Comparison of ENCODE assay signal across 17 cellular contexts in the genomic region with DNA sequence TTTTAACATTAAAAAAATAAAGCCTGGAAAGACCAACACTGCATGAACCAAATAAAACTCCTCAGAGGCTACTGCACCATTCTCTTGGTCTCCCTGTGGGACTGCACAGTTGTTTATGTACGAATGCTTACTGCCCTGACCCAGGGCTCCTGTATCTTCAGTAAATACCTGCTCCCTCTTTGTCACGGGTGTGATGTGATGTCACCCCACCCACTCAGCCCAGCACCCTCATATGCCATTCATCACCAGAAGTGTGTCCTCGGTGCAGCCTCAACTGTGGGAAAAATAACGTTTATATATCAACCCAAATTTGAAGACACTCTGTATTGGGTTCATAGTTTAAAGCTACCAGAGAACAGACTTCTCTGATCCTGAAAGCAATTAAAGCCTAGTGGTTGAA. TPM values are rescaled to one million over a fixed set of nuclear protein-coding genes. Genes with fewer than 3 reads are reported as not detected.
DNase-seq lines count a peak whose midpoint lies in the region; ATAC-seq and TF ChIP-seq lines count a peak whose summit lies in the region.
"Had no signal": no experiment of that assay in that cellular context is flagged by ENCODE, and none has a peak within 500 bp of the region (broad histone marks: within the 10 kb centered on the region; RNA-seq: fewer than 3 reads in every experiment).

No MANE protein-coding gene starts in this region.

- DNase-seq in MCF 10A (ENCODE audit: unreplicated experiment) (no peak), breast epithelium (ENCODE audit: low spot score in 2 of 2) (no peak), T-helper 17 cell (no peak), foreskin keratinocyte (no peak), aorta (no peak), posterior vena cava (ENCODE audit: low spot score) (no peak)
- DNase-seq in stimulated activated naive CD4-positive, alpha-beta T cell (lab: John Stamatoyannopoulos, UW), result no peak
- DNase-seq: C1 segment of cervical spinal cord; CD4-positive, alpha-beta T cell; COR-L47; DMS153; DMS79 treated with DMSO at 0.1 percent for 48 hours; EL; HCEC 1CT had no signal

- POLR2A ChIA-PET in MCF 10A (lab: Yijun Ruan, JAX), result interaction anchor here (0.7 to 9.5 kb wide), 17 partner anchors 8 to 1092 kb away, joined by 3 to 315 read pairs (median 8); a partner anchor contains a TSS

- peaks cover 6 to 12% of the 10 kb centered on the region in 2 donors for H3K9me3 ChIP-seq in breast epithelium
- no peaks in the 10 kb centered on the region for H3K9me3 ChIP-seq in T-helper 17 cell (ENCODE audit: control insufficient read depth, low read length, poor library complexity, severe bottlenecking)
- peaks cover 2% of the 10 kb centered on the region for H3K9me3 ChIP-seq in aorta (ENCODE audit: control insufficient read depth, low read length)

- CTCF ChIA-PET in MCF 10A (lab: Yijun Ruan, JAX), result interaction anchor here (0.6 to 8.4 kb wide), 8 partner anchors 9 to 183 kb away, joined by 3 to 106 read pairs (median 4); no protein-coding TSS in a partner anchor

- H3K27me3 Mint-ChIP-seq in MCF 10A (ENCODE audit: insufficient read depth, unreplicated experiment), result no peaks in the 10 kb centered on the region
- H3K27me3 Mint-ChIP-seq in T-helper 17 cell, result no peaks in the 10 kb centered on the region
- H3K27me3 Mint-ChIP-seq: CD4-positive, alpha-beta T cell had no signal

- H3K27ac Mint-ChIP-seq in MCF 10A (ENCODE audit: low read depth, unreplicated experiment) (peak overlapping the region; percentile 97), T-helper 17 cell (peak overlapping the region; percentile 60)
- H3K27ac Mint-ChIP-seq: B cell; CD4-positive, alpha-beta T cell had no signal

- no peaks in the 10 kb centered on the region for H3K36me3 ChIP-seq in breast epithelium
- peaks cover 2% of the 10 kb centered on the region in 2 donors for H3K36me3 ChIP-seq in aorta (ENCODE audit: control insufficient read depth in 1 of 2, insufficient read depth in 2 of 2, low read length in 1 of 2)

- WGBS in aorta, 2 donors, result 66 to 73% methylated on average over 4 of the region's 4 CpGs

- H3K9me3 Mint-ChIP-seq in MCF 10A (ENCODE audit: unreplicated experiment), result peaks cover 7% of the 10 kb centered on the region

- H3K4me1 ChIP-seq in breast epithelium (peaks cover 0 to 5% of the 10 kb centered on the region in 2 donors), foreskin keratinocyte (peaks cover 46% of the 10 kb centered on the region), aorta (ENCODE audit: control insufficient read depth in 1 of 2, insufficient read depth in 2 of 2, low read length in 2 of 2) (no peaks in the 10 kb centered on the region)

- ATAC-seq in T-helper 17 cell (no peak), foreskin keratinocyte (no peak), aorta (ENCODE audit: low FRiP score) (peak; percentile 7), GM18519 (IDR thresholded peaks at IDR 0.05; ENCODE audit: low FRiP score, unreplicated experiment) (no peak)
- ATAC-seq: HepG2 had no signal

- no TSS peak for BruUV-seq in MCF 10A (replicated peaks; lab: Mats Ljungman, UMichigan)

- H3K27me3 ChIP-seq in breast epithelium, result no peaks in the 10 kb centered on the region
- no peaks in the 10 kb centered on the region for H3K27me3 ChIP-seq in foreskin keratinocyte
- H3K27me3 ChIP-seq in aorta (ENCODE audit: control insufficient read depth in 1 of 2, insufficient read depth in 2 of 2, low read length in 1 of 2), result no peaks in the 10 kb centered on the region

- no peak overlapping the region for H3K27ac ChIP-seq in breast epithelium
- peak overlapping the region; percentile 99 for H3K27ac ChIP-seq in foreskin keratinocyte
- no peak overlapping the region for H3K27ac ChIP-seq in aorta (ENCODE audit: low read depth in 1 of 2, low read length in 2 of 2)

- H3K4me1 Mint-ChIP-seq in MCF 10A (ENCODE audit: insufficient read depth, unreplicated experiment) (peaks cover 29% of the 10 kb centered on the region), T-helper 17 cell (peaks cover 4% of the 10 kb centered on the region)

- intact Hi-C loops in MCF 10A (cut with micrococcal nuclease), result no loop called here
- intact Hi-C loops in breast epithelium (cut with DNase I; ENCODE audit: low total_unique reads), result no loop called here
- intact Hi-C loops in aorta (cut with DNase I), result no loop called here
- intact Hi-C loops in posterior vena cava (cut with DNase I), result no loop called here

- no peaks in the 10 kb centered on the region for H3K36me3 Mint-ChIP-seq in MCF 10A (ENCODE audit: insufficient read depth, unreplicated experiment)
- H3K36me3 Mint-ChIP-seq in T-helper 17 cell (ENCODE audit: low read depth), result peaks cover 2% of the 10 kb centered on the region

- TF ChIP-seq POLR2A in breast epithelium (IDR thresholded peaks at IDR 0.05), result no peak

- TF ChIP-seq CTCF in MCF 10A (IDR thresholded peaks at IDR 0.05; ENCODE audit: unreplicated experiment) (no peak), breast epithelium (IDR thresholded peaks at IDR 0.05) (no peak), foreskin keratinocyte (conservative IDR thresholded peaks at IDR 0.05) (no peak)

- H3K4me3 ChIP-seq in breast epithelium (no peak overlapping the region), aorta (ENCODE audit: low read length in 2 of 2) (no peak overlapping the region)

- H3K4me3 Mint-ChIP-seq in MCF 10A (ENCODE audit: unreplicated experiment) (no peak overlapping the region), T-helper 17 cell (no peak overlapping the region)
- H3K4me3 Mint-ChIP-seq: B cell; CD4-positive, alpha-beta T cell had no signal

RNA-seq across cellular contexts. Expression of a gene that starts 14.0 kb away (rescaled TPM):
- total RNA-seq in MCF 10A (2022) (13.2 and 15.0 TPM in 2 replicates), breast epithelium (10 to 100 TPM; 14.3 to 30.5 (median 14.7) TPM), T-helper 17 cell (10 to 100 TPM in 1 of 2 donors, 1 to 10 TPM in 1; 7.2 to 10.9 TPM), foreskin keratinocyte (81.7 and 109 TPM in 2 replicates), aorta (10 to 100 TPM; 55.9 to 69.1 TPM), posterior vena cava (10 to 100 TPM; 62.6 to 93.6 TPM)
- polyA plus RNA-seq in foreskin keratinocyte (23.9 and 27.5 TPM in 2 replicates), aorta (10 to 100 TPM; 18.7 to 29.1 TPM)

RNA-seq across cellular contexts. Expression of a gene that starts 48.6 kb away (rescaled TPM):
- total RNA-seq in MCF 10A (2022) (31.8 and 46.7 TPM in 2 replicates), breast epithelium (10 to 100 TPM; 23.8 to 31.2 (median 25.2) TPM), T-helper 17 cell (10 to 100 TPM; 47.0 to 53.7 TPM), foreskin keratinocyte (28.9 and 29.4 TPM in 2 replicates), aorta (10 to 100 TPM; 20.3 to 24.2 TPM), posterior vena cava (10 to 100 TPM; 18.2 to 18.6 TPM)
- polyA plus RNA-seq in foreskin keratinocyte (22.7 and 27.0 TPM in 2 replicates), aorta (10 to 100 TPM; 16.9 to 20.8 TPM)
